ENCODE assay signal across 15 cellular contexts in the genomic region with DNA sequence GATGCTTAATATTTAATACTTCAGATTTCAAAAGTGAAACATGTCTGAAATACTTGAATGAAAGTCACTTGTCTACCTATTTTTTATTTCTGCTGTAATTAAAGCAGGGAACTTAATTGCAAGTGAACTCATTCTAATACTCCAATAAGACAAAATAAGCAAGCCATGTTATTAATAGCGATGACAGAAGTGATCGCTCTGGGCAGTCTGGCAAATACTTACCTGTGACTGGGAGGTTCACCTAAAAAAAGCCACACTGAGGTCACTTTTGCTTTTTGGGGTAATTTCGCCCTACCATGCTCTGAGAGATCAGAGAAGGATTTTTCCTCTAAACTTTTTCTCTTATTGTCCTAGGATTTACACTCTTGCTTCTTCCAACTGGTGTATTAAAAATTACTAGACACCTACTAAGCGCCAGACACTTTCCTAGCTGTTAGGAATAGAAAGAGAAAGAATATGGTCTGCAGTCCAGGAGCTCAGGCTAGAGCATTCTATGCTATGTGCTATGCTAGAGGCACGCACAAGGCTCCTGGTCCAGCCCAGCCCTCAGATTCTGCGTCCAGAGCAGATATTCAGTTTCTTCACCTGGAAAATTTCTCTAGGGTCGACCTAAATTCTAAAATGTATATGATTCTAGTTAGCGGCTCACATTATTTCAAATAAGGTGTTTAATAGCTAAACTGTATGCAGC. TPM values are rescaled to one million over a fixed set of nuclear protein-coding genes. Genes with fewer than 3 reads are reported as not detected.
DNase-seq lines count a peak whose midpoint lies in the region; ATAC-seq, FAIRE-seq and TF ChIP-seq lines count a peak whose summit lies in the region.
"Had no signal": no experiment of that assay in that cellular context is flagged by ENCODE, and none has a peak within 500 bp of the region (broad histone marks: within the 10 kb centered on the region; RNA-seq: fewer than 3 reads in every experiment).

No MANE protein-coding gene starts in this region.

- BruUV-seq in K562 (replicated peaks; lab: Mats Ljungman, UMichigan): no TSS peak

- FAIRE-seq in K562 (lab: Jason Lieb, UNC): no peak
- FAIRE-seq: H54 had no signal

- WGBS in K562 (ENCODE audit: insufficient coverage, low coverage, missing lambda C conversion rate): 29% methylated on average over 8 of the region's 8 CpGs
- WGBS in aorta, 2 donors: 75 to 76% methylated on average over 8 of the region's 8 CpGs

- H3K4me1 ChIP-seq in K562 (replicated peaks in 1 of 2; ENCODE audit: control insufficient read depth in 2 of 2, insufficient read depth in 2 of 2, low read length in 2 of 2): no peaks in the 10 kb centered on the region; a peak in 1 of 5 replicates
- peaks cover 0 to 8% (median 4%) of the 10 kb centered on the region in 3 donors for H3K4me1 ChIP-seq in skeletal muscle tissue (ENCODE audit: control insufficient read depth in 3 of 3, insufficient read depth in 3 of 3, low read length in 3 of 3)
- peaks cover 0 to 2% of the 10 kb centered on the region in 2 donors for H3K4me1 ChIP-seq in aorta (ENCODE audit: control insufficient read depth in 1 of 2, insufficient read depth in 2 of 2, low read length in 2 of 2)
- H3K4me1 ChIP-seq: BLaER1, Caco-2 had no signal

- H3K79me2 ChIP-seq in K562 (ENCODE audit: control insufficient read depth, insufficient read depth, low read length): no peaks in the 10 kb centered on the region

- POLR2A ChIA-PET in K562 (lab: Yijun Ruan, JAX): no interaction called here

- TF ChIP-seq POLR2A in K562 (conservative IDR thresholded peaks at IDR 0.05): no peak

- intact Hi-C loops in Right ventricle myocardium superior (cut with DNase I) (no loop called here), left cardiac atrium (cut with DNase I) (no loop called here), K562 (cut with micrococcal nuclease) (no loop called here), left ventricle myocardium superior (cut with micrococcal nuclease) (no loop called here), aorta (cut with DNase I) (no loop called here)

- ATAC-seq in Right ventricle myocardium superior (ENCODE audit: poor library complexity) (peak; percentile 65), left cardiac atrium (no peak), K562 (peak; percentile 51; the same call in 1 of the 3 replicates), left ventricle myocardium superior (peak; percentile 69), aorta (ENCODE audit: low FRiP score) (no peak), HG03565 (IDR thresholded peaks at IDR 0.05; ENCODE audit: unreplicated experiment) (no peak)
- ATAC-seq: HCT116 had no signal

- H3K4me2 ChIP-seq in K562 (ENCODE audit: insufficient read depth, low read length): no peak overlapping the region
- H3K4me2 ChIP-seq: BLaER1 had no signal

- H3K27ac ChIP-seq in K562 (ENCODE audit: extremely low read depth, low read depth, low read length): no peak overlapping the region
- peak overlapping the region; percentile 80 for H3K27ac ChIP-seq in skeletal muscle tissue (ENCODE audit: low read depth, low read length)
- H3K27ac ChIP-seq in aorta (ENCODE audit: low read depth in 1 of 2, low read length in 2 of 2): no peak overlapping the region
- H3K27ac ChIP-seq: BLaER1, HL-60 had no signal

- DNase-seq in Right ventricle myocardium superior: no peak
- no peak for DNase-seq in left cardiac atrium
- no peak for DNase-seq in K562 (ENCODE audit: extremely low read depth in 1 of 4, low spot score in 3 of 4)
- DNase-seq in left ventricle myocardium superior: no peak
- DNase-seq in aorta: no peak
- DNase-seq: 8988T; AML-193; Caco-2; CD8-positive, alpha-beta memory T cell had no signal

- H3K36me3 ChIP-seq in K562 (ENCODE audit: control insufficient read depth, insufficient read depth, low read length) (no peaks in the 10 kb centered on the region), skeletal muscle tissue (ENCODE audit: control insufficient read depth in 3 of 3, insufficient read depth in 3 of 3, low read length in 3 of 3) (no peaks in the 10 kb centered on the region), aorta (ENCODE audit: control insufficient read depth in 1 of 2, insufficient read depth in 2 of 2, low read length in 1 of 2) (peaks cover 0 to 6% of the 10 kb centered on the region in 2 donors)
- H3K36me3 ChIP-seq: BLaER1 had no signal

- no peak for TF ChIP-seq RAD21 in K562 (CRISPR knock-in tag; conservative IDR thresholded peaks at IDR 0.05 in 1 of 2, IDR thresholded peaks at IDR 0.05 in 1 of 2)

- no peak overlapping the region for H3K4me3 ChIP-seq in K562
- H3K4me3 ChIP-seq in skeletal muscle tissue (ENCODE audit: low read length in 3 of 3): peak overlapping the region in 2 of 3 donors; percentile 30 to 38
- no peak overlapping the region for H3K4me3 ChIP-seq in aorta (ENCODE audit: low read length in 2 of 2)
- H3K4me3 ChIP-seq: BLaER1 had no signal

- peaks cover 0 to 2% of the 10 kb centered on the region in 2 experiments; a peak in 1 of 5 replicates for H3K27me3 ChIP-seq in K562 (ENCODE audit: control insufficient read depth in 2 of 2, insufficient read depth in 2 of 2, low read length in 2 of 2)
- H3K27me3 ChIP-seq in skeletal muscle tissue (ENCODE audit: control insufficient read depth in 3 of 3, insufficient read depth in 3 of 3, low read length in 3 of 3): no peaks in the 10 kb centered on the region
- no peaks in the 10 kb centered on the region for H3K27me3 ChIP-seq in aorta (ENCODE audit: control insufficient read depth in 1 of 2, insufficient read depth in 2 of 2, low read length in 1 of 2)
- H3K27me3 ChIP-seq: BLaER1 had no signal

- CTCF ChIA-PET in K562 (lab: Yijun Ruan, JAX; ENCODE audit: low intra/inter-chr PET ratio): no interaction called here

- H3K9ac ChIP-seq in K562 (ENCODE audit: insufficient read depth in 1 of 2, low read depth in 2 of 2, low read length in 2 of 2): no peak overlapping the region
- peak overlapping the region; percentile 9 to 76 (median 55) for H3K9ac ChIP-seq in skeletal muscle tissue (ENCODE audit: low read depth in 1 of 3, low read length in 3 of 3)
- H3K9ac ChIP-seq: BLaER1 had no signal

- no peak for TF ChIP-seq EP300 in K562 (IDR thresholded peaks at IDR 0.05; ENCODE audit: low read length)

- no peaks in the 10 kb centered on the region; the same call in 1 of the 2 replicates for H3K9me3 ChIP-seq in K562 (replicated peaks; ENCODE audit: control insufficient read depth, insufficient read depth, low read depth, low read length)
- H3K9me3 ChIP-seq in skeletal muscle tissue (ENCODE audit: control insufficient read depth in 3 of 3, low read length in 3 of 3): no peaks in the 10 kb centered on the region
- H3K9me3 ChIP-seq in aorta (ENCODE audit: control insufficient read depth, low read length): no peaks in the 10 kb centered on the region
- H3K9me3 ChIP-seq: Caco-2 had no signal

- H2AFZ ChIP-seq in K562 (ENCODE audit: low read depth, low read length): no peak overlapping the region

- in situ Hi-C loops in K562 (cut with MboI): no loop called here

- TF ChIP-seq CTCF in K562 (IDR thresholded peaks at IDR 0.05 in 2 of 3, conservative IDR thresholded peaks at IDR 0.05 in 1 of 3; ENCODE audit: insufficient read depth in 2 of 3, low read depth in 1 of 3, low read length in 3 of 3): no peak

- no peaks in the 10 kb centered on the region for H3K9me1 ChIP-seq in K562 (ENCODE audit: control insufficient read depth, insufficient read depth, low read length)

- no peaks in the 10 kb centered on the region for H4K20me1 ChIP-seq in K562 (replicated peaks; ENCODE audit: control insufficient read depth, insufficient read depth, low read length)
- H4K20me1 ChIP-seq: BLaER1 had no signal

TF ChIP-seq in K562, 482 proteins besides CTCF, POLR2A, EP300 and RAD21 (continues in another document):
- TF ChIP-seq SREBF2 (CRISPR knock-in tag; IDR thresholded peaks at IDR 0.05) (no peak), CREB5 (CRISPR knock-in tag; IDR thresholded peaks at IDR 0.05) (no peak), PHF8 (IDR thresholded peaks at IDR 0.05; ENCODE audit: borderline replicate concordance, low read length) (no peak), KAT8 (IDR thresholded peaks at IDR 0.05; ENCODE audit: low read depth) (no peak)
- TF ChIP-seq, protein P1, sequence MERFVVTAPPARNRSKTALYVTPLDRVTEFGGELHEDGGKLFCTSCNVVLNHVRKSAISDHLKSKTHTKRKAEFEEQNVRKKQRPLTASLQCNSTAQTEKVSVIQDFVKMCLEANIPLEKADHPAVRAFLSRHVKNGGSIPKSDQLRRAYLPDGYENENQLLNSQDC (CRISPR knock-in tag; IDR thresholded peaks at IDR 0.05): no peak

RNA-seq across cellular contexts. Expression of gene PPP1CB, which starts 26.5 kb away (rescaled TPM):
- 429 TPM for total RNA-seq in Right ventricle myocardium superior
- total RNA-seq in left cardiac atrium: 100 to 1,000 TPM; 260 to 326 TPM
- 15.2 and 51.7 TPM in 2 replicates for total RNA-seq in K562 (2011; cell fraction: chromatin; rRNA removed; ENCODE audit: low replicate concordance)
- total RNA-seq in K562 (2011; cell fraction: nucleolus; rRNA removed): 10.0 and 11.2 TPM in 2 replicates
- 20.1 and 31.0 TPM in 2 replicates for total RNA-seq in K562 (2011; cell fraction: nucleoplasm; rRNA removed)
- 31.6 and 40.6 TPM in 2 replicates for total RNA-seq in K562 (2014; rRNA removed)
- 77.4 and 95.2 TPM in 2 replicates for total RNA-seq in K562 (2014; rRNA removed; fragmentation: Illumina TruSeq; extraction: Trizol)
- 55.3 and 67.5 TPM in 2 replicates for total RNA-seq in K562 (2015; rRNA removed; fragmentation: Illumina TruSeq; extraction: Trizol)
- total RNA-seq in K562 (2021): 113 and 118 TPM in 2 replicates
- polyA plus RNA-seq in K562 (2011; rRNA removed): 42.1 and 58.9 TPM in 2 replicates
- polyA plus RNA-seq in K562 (2011; cell fraction: cytosol; rRNA removed): 10.3 and 23.6 TPM in 2 replicates
- 7.4 and 13.1 TPM in 2 replicates for polyA plus RNA-seq in K562 (2011; cell fraction: nucleus; rRNA removed)
- 49.8 and 54.7 TPM in 2 replicates for polyA plus RNA-seq in K562 (2012)
- polyA plus RNA-seq in K562 (2014; fragmentation: Illumina TruSeq; extraction: Trizol): 41.5 and 49.0 TPM in 2 replicates
- 100 to 1,000 TPM in 1 of 2 experiments, 10 to 100 TPM in 1; 55.7 to 112 TPM for polyA plus RNA-seq in K562 (2014; fragmentation: Nextera tagmentation; extraction: Ambion mirVana)
- 25.6 and 27.0 TPM in 2 replicates for polyA plus RNA-seq in K562 (2014; rRNA removed)
- 134 and 142 TPM in 2 replicates for polyA minus RNA-seq in K562 (2011; rRNA and poly(A)+ RNA removed)
- polyA minus RNA-seq in K562 (2011; cell fraction: cytosol; rRNA and poly(A)+ RNA removed): 60.7 and 63.8 TPM in 2 replicates
- 11.8 and 27.0 TPM in 2 replicates for polyA minus RNA-seq in K562 (2011; cell fraction: nucleus; rRNA and poly(A)+ RNA removed)
- total RNA-seq in left ventricle myocardium superior: 434 TPM
- total RNA-seq in skeletal muscle tissue: 156 TPM
- 100 to 1,000 TPM; 386 to 484 TPM for total RNA-seq in aorta
- polyA plus RNA-seq in aorta: 100 to 1,000 TPM; 187 to 370 TPM

Comparison
In these comparisons a context has a peak if more than half of its experiments do, and no peak if none do; other contexts are left out.
1. ATAC-seq: peak in Right ventricle myocardium superior (single experiment), K562 (single experiment) and left ventricle myocardium superior (single experiment); none in left cardiac atrium (0 of 2), aorta (single experiment) and HG03565 (single experiment).
2. H3K4me3 ChIP-seq: peak in skeletal muscle tissue (2 of 3); none in K562 (single experiment) and aorta (0 of 2).
3. H3K9ac ChIP-seq: peak in skeletal muscle tissue (3 of 3); none in K562 (0 of 2).